ENCODE assay signal across 1 cellular context in the genomic region with DNA sequence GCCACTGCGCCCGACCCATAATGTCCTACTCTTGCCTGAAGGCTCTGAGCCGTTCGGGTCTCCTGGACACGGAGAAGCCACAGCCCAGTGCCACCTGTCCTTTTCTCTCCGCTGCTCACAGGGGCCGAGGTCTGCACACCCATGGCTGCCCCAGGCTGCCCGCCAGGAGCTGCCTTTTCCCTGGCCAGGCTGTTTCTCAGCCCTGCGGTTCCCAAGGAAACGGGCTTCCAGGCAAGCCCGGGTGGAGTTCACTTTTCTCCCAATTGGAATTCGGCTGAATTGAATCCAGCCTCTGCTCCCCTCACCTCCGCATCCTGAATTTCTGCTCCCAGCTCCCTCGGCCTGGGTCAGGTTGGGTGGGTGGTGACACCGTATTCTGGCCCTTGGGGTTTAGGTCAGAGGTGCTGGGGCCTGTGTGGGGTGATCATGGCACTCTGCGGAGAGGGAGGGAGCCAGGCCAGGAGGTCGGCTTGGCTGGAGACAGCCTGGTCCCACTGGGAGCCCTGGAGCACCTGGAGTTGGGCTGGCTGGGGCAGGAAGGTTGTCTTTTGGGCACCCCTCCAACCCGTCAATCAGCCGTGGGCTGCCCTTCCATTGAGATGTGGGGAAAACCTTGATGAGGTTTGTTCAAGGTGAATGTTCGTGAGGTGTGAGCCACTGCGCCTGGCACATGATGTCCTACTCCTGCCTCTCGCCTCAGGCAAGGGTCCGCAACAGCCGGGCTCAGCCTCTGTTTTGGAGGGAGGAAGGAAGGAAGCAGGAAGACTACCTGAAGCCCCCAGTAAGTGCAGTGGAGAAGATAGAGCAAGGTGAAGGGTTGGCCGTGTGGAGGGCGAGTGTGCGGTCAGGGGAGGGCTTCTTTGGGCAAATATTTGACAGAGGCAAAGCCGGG.
TF ChIP-seq lines count a peak whose summit lies in the region.

No MANE protein-coding gene starts in this region.

TF ChIP-seq in K562, 482 proteins besides CTCF, POLR2A, EP300 and RAD21:
- TF ChIP-seq, protein P1, sequence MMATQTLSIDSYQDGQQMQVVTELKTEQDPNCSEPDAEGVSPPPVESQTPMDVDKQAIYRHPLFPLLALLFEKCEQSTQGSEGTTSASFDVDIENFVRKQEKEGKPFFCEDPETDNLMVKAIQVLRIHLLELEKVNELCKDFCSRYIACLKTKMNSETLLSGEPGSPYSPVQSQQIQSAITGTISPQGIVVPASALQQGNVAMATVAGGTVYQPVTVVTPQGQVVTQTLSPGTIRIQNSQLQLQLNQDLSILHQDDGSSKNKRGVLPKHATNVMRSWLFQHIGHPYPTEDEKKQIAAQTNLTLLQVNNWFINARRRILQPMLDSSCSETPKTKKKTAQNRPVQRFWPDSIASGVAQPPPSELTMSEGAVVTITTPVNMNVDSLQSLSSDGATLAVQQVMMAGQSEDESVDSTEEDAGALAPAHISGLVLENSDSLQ (IDR thresholded peaks at IDR 0.05) = peak; percentile 24; the same call in 1 of the 2 replicates
- peak; percentile 24; the same call in 1 of the 2 replicates for TF ChIP-seq NFIC (IDR thresholded peaks at IDR 0.05)
- TF ChIP-seq ZC3H4 (CRISPR knock-in tag; IDR thresholded peaks at IDR 0.05; ENCODE audit: borderline replicate concordance) = 0 out of 2 replicates have a peak, but pooled peaks have one; percentile 18
- peak; percentile 49; the same call in 1 of the 2 replicates for TF ChIP-seq POLR2G (IDR thresholded peaks at IDR 0.05; ENCODE audit: low read depth, low read length)
- no peak for TF ChIP-seq KDM2B (CRISPR knock-in tag; IDR thresholded peaks at IDR 0.05)
- TF ChIP-seq, protein P2, sequence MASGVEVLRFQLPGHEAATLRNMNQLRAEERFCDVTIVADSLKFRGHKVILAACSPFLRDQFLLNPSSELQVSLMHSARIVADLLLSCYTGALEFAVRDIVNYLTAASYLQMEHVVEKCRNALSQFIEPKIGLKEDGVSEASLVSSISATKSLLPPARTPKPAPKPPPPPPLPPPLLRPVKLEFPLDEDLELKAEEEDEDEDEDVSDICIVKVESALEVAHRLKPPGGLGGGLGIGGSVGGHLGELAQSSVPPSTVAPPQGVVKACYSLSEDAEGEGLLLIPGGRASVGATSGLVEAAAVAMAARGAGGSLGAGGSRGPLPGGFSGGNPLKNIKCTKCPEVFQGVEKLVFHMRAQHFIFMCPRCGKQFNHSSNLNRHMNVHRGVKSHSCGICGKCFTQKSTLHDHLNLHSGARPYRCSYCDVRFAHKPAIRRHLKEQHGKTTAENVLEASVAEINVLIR (CRISPR knock-in tag; IDR thresholded peaks at IDR 0.05) = no peak
- TF ChIP-seq ZNF174 (CRISPR knock-in tag; IDR thresholded peaks at IDR 0.05) = no peak
- TF ChIP-seq KLF13 (tag; IDR thresholded peaks at IDR 0.05; ENCODE audit: borderline replicate concordance, low read depth) = no peak
- no peak for TF ChIP-seq FOXP4 (CRISPR knock-in tag; IDR thresholded peaks at IDR 0.05; ENCODE audit: borderline replicate concordance)
TF ChIP-seq in K562: peak in this region for 4.
